ENCODE assay signal across 19 cellular contexts in the genomic region with DNA sequence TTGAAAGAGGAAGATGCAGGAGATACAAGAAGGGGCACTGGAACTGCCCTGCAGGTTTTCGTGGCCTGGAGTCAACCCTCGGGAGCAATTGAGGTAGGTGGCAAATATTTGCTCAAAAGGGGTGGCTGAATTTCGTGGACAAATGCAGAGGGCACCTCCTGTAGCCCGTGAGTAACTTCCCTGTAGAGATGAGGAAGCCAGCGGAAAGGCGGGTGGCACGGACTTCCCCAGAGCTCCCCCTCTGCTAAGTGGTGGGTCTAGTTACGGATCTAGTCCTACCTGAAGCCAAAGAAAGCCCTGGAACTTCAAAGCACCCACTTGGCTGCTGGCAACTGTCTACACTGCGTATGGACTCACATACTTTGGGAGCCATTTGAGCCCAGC. TPM values are rescaled to one million over a fixed set of nuclear protein-coding genes. Genes with fewer than 3 reads are reported as not detected.
A peak's percentile ranks its signal among the peaks of the same experiment; 100 is the strongest.
DNase-seq lines count a peak whose midpoint lies in the region; ATAC-seq and TF ChIP-seq lines count a peak whose summit lies in the region.
"Had no signal": no experiment of that assay in that cellular context is flagged by ENCODE, and none has a peak within 500 bp of the region (broad histone marks: within the 10 kb centered on the region; RNA-seq: fewer than 3 reads in every experiment).

No MANE protein-coding gene starts in this region.

- CTCF ChIA-PET in RWPE1 (lab: Yijun Ruan, JAX), result no interaction called here

- H3K36me3 ChIP-seq in right atrium auricular region (no peaks in the 10 kb centered on the region), OCI-LY3 (replicated peaks; ENCODE audit: low read depth, low read length) (no peaks in the 10 kb centered on the region), lower lobe of right lung (no peaks in the 10 kb centered on the region), upper lobe of right lung (no peaks in the 10 kb centered on the region), Karpas-422 (ENCODE audit: insufficient read depth, low read length) (no peaks in the 10 kb centered on the region)
- H3K36me3 ChIP-seq: esophagus squamous epithelium, tibial nerve had no signal

- POLR2A ChIA-PET in RWPE1 (lab: Yijun Ruan, JAX; ENCODE audit: low non-redundant PET), result no interaction called here

- intact Hi-C loops in cardiac septum (cut with DNase I) (no loop called here), lower lobe of right lung (cut with DNase I) (no loop called here), upper lobe of right lung (cut with DNase I) (no loop called here)

- H3K4me3 ChIP-seq in right atrium auricular region, result no peak overlapping the region
- no peak overlapping the region for H3K4me3 ChIP-seq in OCI-LY3 (ENCODE audit: low read length)
- H3K4me3 ChIP-seq in lower lobe of right lung, result peak overlapping the region; percentile 55
- H3K4me3 ChIP-seq in upper lobe of right lung, result no peak overlapping the region
- H3K4me3 ChIP-seq in Karpas-422 (ENCODE audit: low read length), result no peak overlapping the region
- H3K4me3 ChIP-seq: tibial nerve had no signal

- H3K9me3 ChIP-seq in right atrium auricular region (no peaks in the 10 kb centered on the region), OCI-LY3 (ENCODE audit: insufficient read depth, low read length) (no peaks in the 10 kb centered on the region), lower lobe of right lung (no peaks in the 10 kb centered on the region), upper lobe of right lung (no peaks in the 10 kb centered on the region), Karpas-422 (ENCODE audit: low read length) (no peaks in the 10 kb centered on the region)
- H3K9me3 ChIP-seq: esophagus squamous epithelium, tibial nerve had no signal

- TF ChIP-seq CTCF in right atrium auricular region (IDR thresholded peaks at IDR 0.05) (no peak), OCI-LY3 (IDR thresholded peaks at IDR 0.05; ENCODE audit: low read depth, low read length) (no peak), lower lobe of right lung (IDR thresholded peaks at IDR 0.05) (no peak), upper lobe of right lung (IDR thresholded peaks at IDR 0.05) (no peak), RWPE1 (conservative IDR thresholded peaks at IDR 0.05; ENCODE audit: low read depth) (no peak)

- peak overlapping the region; percentile 16; the same call in 1 of the 2 replicates for H3K4me2 ChIP-seq in OCI-LY3 (ENCODE audit: low read length)
- no peak overlapping the region for H3K4me2 ChIP-seq in Karpas-422 (ENCODE audit: low read depth, low read length, poor library complexity, severe bottlenecking)

- no peak overlapping the region for H2AFZ ChIP-seq in OCI-LY3 (ENCODE audit: low read depth, low read length)
- H2AFZ ChIP-seq in Karpas-422 (ENCODE audit: low read length), result no peak overlapping the region

- H3K4me1 ChIP-seq in right atrium auricular region (peaks cover 0 to 9% of the 10 kb centered on the region in 2 donors), OCI-LY3 (ENCODE audit: low read length) (peaks cover 5% of the 10 kb centered on the region; the same call in 1 of the 2 replicates), lower lobe of right lung (no peaks in the 10 kb centered on the region), upper lobe of right lung (no peaks in the 10 kb centered on the region), Karpas-422 (ENCODE audit: low read length) (no peaks in the 10 kb centered on the region)

- H4K20me1 ChIP-seq in OCI-LY3 (ENCODE audit: insufficient read depth, low read length), result no peaks in the 10 kb centered on the region
- no peaks in the 10 kb centered on the region for H4K20me1 ChIP-seq in Karpas-422 (ENCODE audit: insufficient read depth, low read depth, low read length)

- H3K9ac ChIP-seq in OCI-LY3 (ENCODE audit: low read length), result no peak overlapping the region
- H3K9ac ChIP-seq in Karpas-422 (ENCODE audit: low read length), result no peak overlapping the region

- H3K27me3 ChIP-seq in right atrium auricular region, result peaks cover 8 to 9% of the 10 kb centered on the region in 2 donors
- no peaks in the 10 kb centered on the region for H3K27me3 ChIP-seq in OCI-LY3 (ENCODE audit: low read depth, low read length)
- H3K27me3 ChIP-seq in lower lobe of right lung (ENCODE audit: low read depth), result peaks cover 41% of the 10 kb centered on the region
- peaks cover 34% of the 10 kb centered on the region for H3K27me3 ChIP-seq in upper lobe of right lung
- H3K27me3 ChIP-seq in Karpas-422 (ENCODE audit: low read length), result no peaks in the 10 kb centered on the region

- H3K79me2 ChIP-seq in OCI-LY3 (ENCODE audit: low read length) (no peaks in the 10 kb centered on the region), Karpas-422 (ENCODE audit: low read length) (no peaks in the 10 kb centered on the region)

- no peaks in the 10 kb centered on the region for H3K9me2 ChIP-seq in Karpas-422 (replicated peaks; ENCODE audit: insufficient read depth, low read length)

- ATAC-seq in lower lobe of right lung (peak; percentile 48 to 67), upper lobe of right lung (peak; percentile 34)
- ATAC-seq: activated CD8-positive, alpha-beta memory T cell treated with anti-CD3 and anti-CD28 coated beads, Interleukin-2, amount 10 ng/mL, durations not matched to agents 7 days and 5 days; activated T-helper 17 cell treated with anti-CD3 and anti-CD28 coated beads, Interleukin-2, amount 50 U/mL, for 72 hours; stimulated activated naive B cell treated with anti-CD40 and anti-IgM and Interleukin-4, amounts not matched to agents 10 μg/mL and 1 μg/mL and 100 μg/mL, for 72 hours had no signal

- DNase-seq in cardiac septum (ENCODE audit: low spot score), result peak; percentile 84
- no peak for DNase-seq in right atrium auricular region (ENCODE audit: low spot score)
- peak; percentile 60 for DNase-seq in lower lobe of right lung
- DNase-seq in upper lobe of right lung, result no peak
- DNase-seq in RWPE1 (ENCODE audit: low spot score), result no peak
- DNase-seq in Karpas-422, result no peak
- no peak for DNase-seq in Kasumi-1 (lab: John Stamatoyannopoulos, UW)
- DNase-seq: activated CD8-positive, alpha-beta memory T cell treated with anti-CD3 and anti-CD28 coated beads, Interleukin-2, amount 10 ng/mL, durations not matched to agents 7 days and 5 days; activated naive CD8-positive, alpha-beta T cell treated with anti-CD3 and anti-CD28 coated beads, Interleukin-2, amount 10 ng/mL, durations not matched to agents 7 days and 5 days; CD4-positive, alpha-beta memory T cell; effector memory CD4-positive, alpha-beta T cell; esophagus squamous epithelium; natural killer cell; NCI-H1436; stimulated activated naive B cell treated with anti-CD40 and anti-IgM and Interleukin-4, amounts not matched to agents 10 μg/mL and 1 μg/mL and 100 μg/mL, for 72 hours had no signal

- H3K27ac ChIP-seq in right atrium auricular region (no peak overlapping the region), OCI-LY3 (ENCODE audit: low read length) (no peak overlapping the region), lower lobe of right lung (no peak overlapping the region), upper lobe of right lung (no peak overlapping the region), RWPE1 (no peak overlapping the region), Karpas-422 (ENCODE audit: low read length) (no peak overlapping the region)

RNA-seq across cellular contexts. Expression of a gene that starts 1.0 kb away (rescaled TPM):
- not detected for total RNA-seq in cardiac septum
- total RNA-seq in right atrium auricular region, result not detected
- 56.2 TPM for total RNA-seq in lower lobe of right lung
- 48.9 TPM for total RNA-seq in upper lobe of right lung
- total RNA-seq in Karpas-422 (2014; rRNA removed; shearing (Covaris generic); ENCODE audit: low replicate concordance), result not detected in 2 replicates
- total RNA-seq: activated CD8-positive, alpha-beta memory T cell treated with anti-CD3 and anti-CD28 coated beads, Interleukin-2, amount 10 ng/mL, durations not matched to agents 7 days and 5 days; activated naive CD8-positive, alpha-beta T cell treated with anti-CD3 and anti-CD28 coated beads, Interleukin-2, amount 10 ng/mL, durations not matched to agents 7 days and 5 days; activated T-helper 17 cell treated with anti-CD3 and anti-CD28 coated beads, Interleukin-2, amount 50 U/mL, for 72 hours; CD4-positive, alpha-beta memory T cell; chondrocyte; natural killer cell; tibial nerve had no signal

Comparison
In these comparisons a context has a peak if more than half of its experiments do, and no peak if none do; other contexts are left out.
1. DNase-seq: peak in cardiac septum (single experiment) and lower lobe of right lung (single experiment); none in right atrium auricular region (single experiment), upper lobe of right lung (single experiment), RWPE1 (single experiment), Karpas-422 (single experiment) and Kasumi-1 (0 of 2).
2. RNA of a gene that starts 1.0 kb away (total RNA-seq): 56.2 TPM in lower lobe of right lung (single experiment) and 48.9 TPM in upper lobe of right lung (single experiment); not detected in cardiac septum (single experiment), not detected in right atrium auricular region and not detected in Karpas-422; every median in the first group is over 10 times any median in the second.